17 cellular contexts compared by ENCODE assay signal in the genomic region with DNA sequence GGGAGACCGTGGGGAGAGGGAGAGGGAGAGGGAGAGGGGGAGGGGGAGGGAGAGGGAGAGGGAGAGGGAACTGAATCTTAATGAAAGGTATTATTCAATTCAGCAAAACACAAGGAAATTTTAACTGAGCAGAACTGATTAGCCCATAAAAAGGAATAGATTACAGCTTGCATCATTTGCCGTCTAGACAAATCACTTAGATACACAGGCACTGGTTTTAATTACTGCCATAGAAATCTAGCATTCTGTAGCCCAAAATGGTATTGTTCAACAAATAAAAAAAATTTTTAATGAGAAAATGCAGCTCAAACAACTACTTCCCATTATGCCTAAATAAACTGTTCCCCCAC. TPM values are rescaled to one million over a fixed set of nuclear protein-coding genes. Genes with fewer than 3 reads are reported as not detected.
A peak's percentile ranks its signal among the peaks of the same experiment; 100 is the strongest.
DNase-seq lines count a peak whose midpoint lies in the region; ATAC-seq lines count a peak whose summit lies in the region.
"Had no signal": no experiment of that assay in that cellular context is flagged by ENCODE, and none has a peak within 500 bp of the region (broad histone marks: within the 10 kb centered on the region; RNA-seq: fewer than 3 reads in every experiment).

No MANE protein-coding gene starts in this region.

- 0 out of 2 replicates have a peak overlapping the region, but pooled peaks have one; percentile 45 for H2AFZ ChIP-seq in GM23248

- peaks cover 4% of the 10 kb centered on the region; the same call in 1 of the 2 replicates for H3K4me1 ChIP-seq in GM23248 (ENCODE audit: insufficient read depth)

- H3K9me2 ChIP-seq in GM23248 (ENCODE audit: insufficient read depth), result no peaks in the 10 kb centered on the region

- WGBS in GM23248 (ENCODE audit: low coverage in 1 of 2, low lambda C conversion rate in 2 of 2, missing lambda C conversion rate in 2 of 2), 2 experiments, result 5 to 19% methylated on average over 1 to 2 of the region's 2 CpGs

- H3K4me1 Mint-ChIP-seq in activated CD8-positive, alpha-beta T cell treated with anti-CD3 and anti-CD28 coated beads, Interleukin-2, amount 10 ng/mL, durations not matched to agents 7 days and 5 days (ENCODE audit: low read depth), result no peaks in the 10 kb centered on the region
- no peaks in the 10 kb centered on the region for H3K4me1 Mint-ChIP-seq in activated naive CD4-positive, alpha-beta T cell treated with anti-CD3 and anti-CD28 coated beads, Interleukin-2, amount 10 ng/mL, durations not matched to agents 7 days and 5 days
- H3K4me1 Mint-ChIP-seq: CD4-positive, CD25-positive, alpha-beta regulatory T cell had no signal

- H3K4me3 Mint-ChIP-seq in activated CD8-positive, alpha-beta T cell treated with anti-CD3 and anti-CD28 coated beads, Interleukin-2, amount 10 ng/mL, durations not matched to agents 7 days and 5 days, result no peak overlapping the region
- no peak overlapping the region for H3K4me3 Mint-ChIP-seq in activated naive CD4-positive, alpha-beta T cell treated with anti-CD3 and anti-CD28 coated beads, Interleukin-2, amount 10 ng/mL, durations not matched to agents 7 days and 5 days
- H3K4me3 Mint-ChIP-seq: CD4-positive, CD25-positive, alpha-beta regulatory T cell; H9 had no signal

- DNase-seq in NCI-H1417 (lab: John Stamatoyannopoulos, UW) (peak in 2 of 3 experiments; percentile 36 to 45), NCI-H1417 treated with DMSO at 0.1 percent for 48 hours (lab: John Stamatoyannopoulos, UW) (no peak), GM23248 (peak; percentile 33), NCI-H748 treated with DMSO at 0.1 percent for 48 hours (lab: John Stamatoyannopoulos, UW) (peak; percentile 59), fibroblast of gingiva (ENCODE audit: low read depth) (peak; percentile 46)
- DNase-seq in activated CD8-positive, alpha-beta T cell treated with anti-CD3 and anti-CD28 coated beads, Interleukin-2, amount 10 ng/mL, durations not matched to agents 7 days and 5 days, result no peak
- no peak for DNase-seq in stimulated activated CD4-positive, alpha-beta T cell treated with anti-CD3 and anti-CD28 coated beads, Interleukin-4, amount 100 ng/mL, for 1 hour
- no peak for DNase-seq in activated naive CD4-positive, alpha-beta T cell treated with anti-CD3 and anti-CD28 coated beads, Interleukin-2, amount 10 ng/mL, durations not matched to agents 7 days and 5 days
- DNase-seq: 8988T; Calu3; CD4-positive, CD25-positive, alpha-beta regulatory T cell; DMS 273 treated with DMSO at 0.1 percent for 48 hours; DMS79 treated with DMSO at 0.1 percent for 48 hours; EL; GOT3; H9 had no signal

- H3K27ac ChIP-seq in GM23248, result no peak overlapping the region
- H3K27ac ChIP-seq: BLaER1 treated with 17β-estradiol and CSF1 and Interleukin-3, amounts not matched to agents 10 nM and 100 nM had no signal

- no peaks in the 10 kb centered on the region for H3K27me3 Mint-ChIP-seq in activated CD8-positive, alpha-beta T cell treated with anti-CD3 and anti-CD28 coated beads, Interleukin-2, amount 10 ng/mL, durations not matched to agents 7 days and 5 days (ENCODE audit: low read depth)
- peaks cover 5% of the 10 kb centered on the region for H3K27me3 Mint-ChIP-seq in activated naive CD4-positive, alpha-beta T cell treated with anti-CD3 and anti-CD28 coated beads, Interleukin-2, amount 10 ng/mL, durations not matched to agents 7 days and 5 days

- H3K9me3 Mint-ChIP-seq in activated CD8-positive, alpha-beta T cell treated with anti-CD3 and anti-CD28 coated beads, Interleukin-2, amount 10 ng/mL, durations not matched to agents 7 days and 5 days (ENCODE audit: insufficient read depth), result no peaks in the 10 kb centered on the region
- no peaks in the 10 kb centered on the region for H3K9me3 Mint-ChIP-seq in activated naive CD4-positive, alpha-beta T cell treated with anti-CD3 and anti-CD28 coated beads, Interleukin-2, amount 10 ng/mL, durations not matched to agents 7 days and 5 days

- H3K79me2 ChIP-seq in GM23248 (ENCODE audit: insufficient read depth), result no peaks in the 10 kb centered on the region

- CTCF ChIA-PET in activated CD8-positive, alpha-beta T cell treated with anti-CD3 and anti-CD28 coated beads, Interleukin-2, amount 10 ng/mL, durations not matched to agents 7 days and 5 days (lab: Charles Lee), result no interaction called here
- CTCF ChIA-PET in activated naive CD4-positive, alpha-beta T cell treated with anti-CD3 and anti-CD28 coated beads, Interleukin-2, amount 10 ng/mL, durations not matched to agents 7 days and 5 days (lab: Charles Lee), result no interaction called here

- no peaks in the 10 kb centered on the region for H3K27me3 ChIP-seq in GM23248 (replicated peaks; ENCODE audit: insufficient read depth)
- H3K27me3 ChIP-seq: BLaER1 treated with 17β-estradiol and CSF1 and Interleukin-3, amounts not matched to agents 10 nM and 100 nM had no signal

- no peaks in the 10 kb centered on the region for H4K20me1 ChIP-seq in GM23248 (ENCODE audit: insufficient read depth)

- H3F3A ChIP-seq in GM23248 (ENCODE audit: insufficient read depth), result peaks cover 16% of the 10 kb centered on the region; the same call in 1 of the 2 replicates

- in situ Hi-C loops in GM23248 (cut with MboI), result no loop called here

- H3K4me2 ChIP-seq in GM23248 (ENCODE audit: unreplicated experiment), result no peak overlapping the region
- H3K4me2 ChIP-seq: BLaER1 treated with 17β-estradiol and CSF1 and Interleukin-3, amounts not matched to agents 10 nM and 100 nM had no signal

- H3K4me3 ChIP-seq in GM23248, result peak overlapping the region; percentile 40; the same call in 1 of the 2 replicates
- H3K4me3 ChIP-seq: BLaER1 treated with 17β-estradiol and CSF1 and Interleukin-3, amounts not matched to agents 10 nM and 100 nM had no signal

- no peaks in the 10 kb centered on the region for H3K36me3 ChIP-seq in GM23248 (ENCODE audit: low read depth)
- H3K36me3 ChIP-seq: BLaER1 treated with 17β-estradiol and CSF1 and Interleukin-3, amounts not matched to agents 10 nM and 100 nM had no signal

- H3K9ac ChIP-seq in GM23248, result no peak overlapping the region
- H3K9ac ChIP-seq: BLaER1 treated with 17β-estradiol and CSF1 and Interleukin-3, amounts not matched to agents 10 nM and 100 nM had no signal

- POLR2A ChIA-PET in activated CD8-positive, alpha-beta T cell treated with anti-CD3 and anti-CD28 coated beads, Interleukin-2, amount 10 ng/mL, durations not matched to agents 7 days and 5 days (lab: Charles Lee), result interaction anchor here (0.6 kb wide), 1 partner anchor 33 kb away, joined by 3 read pairs; no protein-coding TSS in a partner anchor

- ATAC-seq in activated CD8-positive, alpha-beta T cell treated with anti-CD3 and anti-CD28 coated beads, Interleukin-2, amount 10 ng/mL, durations not matched to agents 7 days and 5 days, result no peak

- no peak overlapping the region for H3K27ac Mint-ChIP-seq in activated CD8-positive, alpha-beta T cell treated with anti-CD3 and anti-CD28 coated beads, Interleukin-2, amount 10 ng/mL, durations not matched to agents 7 days and 5 days
- no peak overlapping the region for H3K27ac Mint-ChIP-seq in activated naive CD4-positive, alpha-beta T cell treated with anti-CD3 and anti-CD28 coated beads, Interleukin-2, amount 10 ng/mL, durations not matched to agents 7 days and 5 days

- H3K9me3 ChIP-seq in GM23248 (ENCODE audit: low read depth), result no peaks in the 10 kb centered on the region

- no peaks in the 10 kb centered on the region for H3K36me3 Mint-ChIP-seq in activated CD8-positive, alpha-beta T cell treated with anti-CD3 and anti-CD28 coated beads, Interleukin-2, amount 10 ng/mL, durations not matched to agents 7 days and 5 days (ENCODE audit: low read depth)
- H3K36me3 Mint-ChIP-seq in activated naive CD4-positive, alpha-beta T cell treated with anti-CD3 and anti-CD28 coated beads, Interleukin-2, amount 10 ng/mL, durations not matched to agents 7 days and 5 days, result no peaks in the 10 kb centered on the region
- H3K36me3 Mint-ChIP-seq: CD4-positive, CD25-positive, alpha-beta regulatory T cell had no signal

RNA-seq across cellular contexts. Expression of gene KCNF1, which starts 7.9 kb away (rescaled TPM):
- total RNA-seq in GM23248 (2014; rRNA removed; shearing (Covaris generic)), result 0.97 TPM in 1 of 2 replicates, not detected in the other
- 0.10 TPM in 2 replicates for polyA plus RNA-seq in GM23248 (2016; fragmentation: Nextera tagmentation; extraction: Ambion mirVana)
- total RNA-seq in activated CD8-positive, alpha-beta T cell treated with anti-CD3 and anti-CD28 coated beads, Interleukin-2, amount 10 ng/mL, durations not matched to agents 7 days and 5 days, result not detected
- total RNA-seq: Calu3; CD4-positive, CD25-positive, alpha-beta regulatory T cell had no signal
- polyA plus RNA-seq: CD4-positive, CD25-positive, alpha-beta regulatory T cell had no signal

Comparison
In these comparisons a context has a peak if more than half of its experiments do, and no peak if none do; other contexts are left out.
1. DNase-seq: peak in NCI-H1417 (2 of 3), GM23248 (single experiment), NCI-H748 treated with DMSO at 0.1 percent for 48 hours (single experiment) and fibroblast of gingiva (single experiment); none in NCI-H1417 treated with DMSO at 0.1 percent for 48 hours (single experiment), activated CD8-positive, alpha-beta T cell treated with anti-CD3 and anti-CD28 coated beads, Interleukin-2, amount 10 ng/mL, durations not matched to agents 7 days and 5 days (single experiment), stimulated activated CD4-positive, alpha-beta T cell treated with anti-CD3 and anti-CD28 coated beads, Interleukin-4, amount 100 ng/mL, for 1 hour (single experiment) and activated naive CD4-positive, alpha-beta T cell treated with anti-CD3 and anti-CD28 coated beads, Interleukin-2, amount 10 ng/mL, durations not matched to agents 7 days and 5 days (single experiment).